In the genomic region with DNA sequence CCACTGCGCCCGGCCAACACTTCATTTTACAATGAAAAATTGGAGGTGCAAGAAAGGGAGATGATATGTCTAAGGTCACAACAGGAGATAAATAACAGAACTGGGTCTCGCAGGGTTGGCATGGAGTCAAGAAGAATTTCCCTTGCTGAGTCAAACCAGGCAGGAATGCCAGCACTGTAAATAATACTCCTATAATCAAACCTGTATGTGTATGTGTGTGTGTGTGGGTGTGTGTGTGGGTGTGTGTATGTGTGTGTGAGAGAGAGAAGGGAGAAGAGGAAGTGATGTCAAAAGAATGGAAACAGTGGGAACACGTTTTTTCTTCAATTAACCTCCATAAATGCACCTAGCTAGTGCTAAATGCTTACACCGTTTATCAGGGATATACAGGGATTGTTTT, we compare ENCODE assay signal across 11 cellular contexts.
DNase-seq lines count a peak whose midpoint lies in the region; ATAC-seq, FAIRE-seq and TF ChIP-seq lines count a peak whose summit lies in the region.
"Had no signal": no experiment of that assay in that cellular context is flagged by ENCODE, and none has a peak within 500 bp of the region (broad histone marks: within the 10 kb centered on the region; RNA-seq: fewer than 3 reads in every experiment).

No MANE protein-coding gene starts in this region.

- H2AFZ ChIP-seq in astrocyte (ENCODE audit: low read depth, low read length) = peak overlapping the region; percentile 34

- H3K9me3 ChIP-seq in astrocyte (ENCODE audit: insufficient read depth, low read depth, low read length) = no peaks in the 10 kb centered on the region

- no peak for FAIRE-seq in astrocyte (lab: Jason Lieb, UNC)

- H3K27me3 ChIP-seq in astrocyte (ENCODE audit: insufficient read depth, low read length) = no peaks in the 10 kb centered on the region

- no peaks in the 10 kb centered on the region for H3K79me2 ChIP-seq in astrocyte (ENCODE audit: insufficient read depth, low read length)

- TF ChIP-seq CTCF in astrocyte (IDR thresholded peaks at IDR 0.05; ENCODE audit: insufficient read depth, low read depth, low read length) = no peak
- no peak for TF ChIP-seq CTCF in mesothelial cell of epicardium (IDR thresholded peaks at IDR 0.05; ENCODE audit: unreplicated experiment)

- H3K9me3 Mint-ChIP-seq in astrocyte (ENCODE audit: unreplicated experiment) = no peaks in the 10 kb centered on the region
- no peaks in the 10 kb centered on the region for H3K9me3 Mint-ChIP-seq in mesothelial cell of epicardium

- intact Hi-C loops in left colon (cut with DNase I, micrococcal nuclease) = no loop called here

- H3K27me3 Mint-ChIP-seq in astrocyte (ENCODE audit: low read depth, unreplicated experiment) = no peaks in the 10 kb centered on the region
- H3K27me3 Mint-ChIP-seq in mesothelial cell of epicardium (ENCODE audit: low read depth) = no peaks in the 10 kb centered on the region

- peaks cover 5% of the 10 kb centered on the region for H3K4me1 ChIP-seq in astrocyte (ENCODE audit: insufficient read depth, low read length)

- H3K36me3 Mint-ChIP-seq in astrocyte (ENCODE audit: low read depth, unreplicated experiment) (no peaks in the 10 kb centered on the region), mesothelial cell of epicardium (no peaks in the 10 kb centered on the region)

- H3K27ac Mint-ChIP-seq in astrocyte (ENCODE audit: unreplicated experiment) (no peak overlapping the region), mesothelial cell of epicardium (no peak overlapping the region)

- H3K27ac ChIP-seq in astrocyte (ENCODE audit: low read depth, low read length) = no peak overlapping the region
- H3K27ac ChIP-seq: 22Rv1 had no signal

- H3K9ac ChIP-seq in astrocyte (ENCODE audit: low read length) = peak overlapping the region; percentile 15

- no peak overlapping the region for H3K4me3 Mint-ChIP-seq in astrocyte (ENCODE audit: unreplicated experiment)
- H3K4me3 Mint-ChIP-seq in mesothelial cell of epicardium = no peak overlapping the region

- H3K4me2 ChIP-seq in astrocyte (ENCODE audit: low read length) = peak overlapping the region; percentile 35

- H3K4me1 Mint-ChIP-seq in astrocyte (ENCODE audit: low read depth, unreplicated experiment) = peaks cover 4% of the 10 kb centered on the region
- H3K4me1 Mint-ChIP-seq in mesothelial cell of epicardium = peaks cover 2% of the 10 kb centered on the region

- H3K36me3 ChIP-seq in astrocyte (ENCODE audit: insufficient read depth, low read length) = no peaks in the 10 kb centered on the region

- H4K20me1 ChIP-seq in astrocyte (ENCODE audit: insufficient read depth, low read length) = no peaks in the 10 kb centered on the region

- DNase-seq in DMS 273 (lab: John Stamatoyannopoulos, UW; ENCODE audit: unreplicated experiment) (peak; percentile 4), DMS 273 treated with DMSO at 0.1 percent for 48 hours (lab: John Stamatoyannopoulos, UW) (no peak), HK-2 (ENCODE audit: unreplicated experiment) (peak; percentile 41), astrocyte (ENCODE audit: low read depth) (peak; percentile 75), left colon (peak; percentile 48 to 49), mesothelial cell of epicardium (ENCODE audit: low spot score in 2 of 2, unreplicated experiment in 2 of 2) (no peak), NCI-H1694 treated with DMSO at 0.1 percent for 48 hours (lab: John Stamatoyannopoulos, UW) (no peak)
- DNase-seq: amygdala, NCI-H2107 had no signal

- ATAC-seq in left colon (peak; percentile 93), GM21515 (IDR thresholded peaks at IDR 0.05; ENCODE audit: unreplicated experiment) (no peak)

- no peak overlapping the region for H3K4me3 ChIP-seq in astrocyte (ENCODE audit: insufficient read depth, low read depth, low read length)

Comparison
In these comparisons a context has a peak if more than half of its experiments do, and no peak if none do; other contexts are left out.
1. DNase-seq: peak in DMS 273 (single experiment), HK-2 (single experiment), astrocyte (single experiment) and left colon (2 of 2); none in DMS 273 treated with DMSO at 0.1 percent for 48 hours (single experiment), mesothelial cell of epicardium (0 of 2) and NCI-H1694 treated with DMSO at 0.1 percent for 48 hours (single experiment).